ENCODE assay signal across 8 cellular contexts in genomic region chr15:58932791-58933310, GRCh38. TPM values are rescaled to one million over a fixed set of nuclear protein-coding genes. Genes with fewer than 3 reads are reported as not detected.
A peak's percentile ranks its signal among the peaks of the same experiment; 100 is the strongest.
DNase-seq lines count a peak whose midpoint lies in the region; ATAC-seq and TF ChIP-seq lines count a peak whose summit lies in the region.

No MANE protein-coding gene starts in this region.

- no peak for TF ChIP-seq POLR2A in erythroblast (IDR thresholded peaks at IDR 0.05; ENCODE audit: low read length)

- peaks cover 0 to 12% of the 10 kb centered on the region in 2 donors for H3K36me3 ChIP-seq in muscle layer of duodenum (ENCODE audit: control insufficient read depth in 1 of 2, insufficient read depth in 2 of 2, low read length in 2 of 2)

- in situ Hi-C loops in GM13977 (cut with MboI; ENCODE audit: low pct_unique_long_range_greater_than_20kb, low sequenced_read_pairs, unreplicated experiment): no loop called here

- no peak for DNase-seq in AG09309 (ENCODE audit: low read depth)
- DNase-seq in SK-N-DZ (ENCODE audit: low spot score): peak; percentile 27
- peak; percentile 77 to 87 for DNase-seq in erythroblast (lab: John Stamatoyannopoulos, UW)
- no peak for DNase-seq in GM13977 (ENCODE audit: low spot score)
- DNase-seq in NCI-H1436 (lab: John Stamatoyannopoulos, UW): no peak

- no peak for TF ChIP-seq CTCF in AG09309 (IDR thresholded peaks at IDR 0.05; ENCODE audit: control insufficient read depth, insufficient read depth, low read depth, low read length, missing control alignments)
- no peak for TF ChIP-seq CTCF in GM13977 (IDR thresholded peaks at IDR 0.05; ENCODE audit: extremely low read depth, insufficient read depth, missing control alignments)

- peak; percentile 27 for ATAC-seq in GM18861 (IDR thresholded peaks at IDR 0.05; ENCODE audit: unreplicated experiment)
- peak; percentile 28 for ATAC-seq in HG03103 (IDR thresholded peaks at IDR 0.05; ENCODE audit: low read depth, unreplicated experiment)

- H3K4me1 ChIP-seq in muscle layer of duodenum (ENCODE audit: control insufficient read depth in 1 of 2, insufficient read depth in 2 of 2, low read length in 2 of 2): peaks cover 0 to 16% of the 10 kb centered on the region in 2 donors

- no peaks in the 10 kb centered on the region for H3K9me3 ChIP-seq in muscle layer of duodenum (ENCODE audit: control insufficient read depth in 1 of 2, low read length in 2 of 2)

- no peaks in the 10 kb centered on the region for H3K27me3 ChIP-seq in muscle layer of duodenum (ENCODE audit: low read depth, low read length)

- peak overlapping the region; percentile 69 for H3K4me3 ChIP-seq in AG09309 (ENCODE audit: control insufficient read depth, low read depth, low read length)
- H3K4me3 ChIP-seq in muscle layer of duodenum (ENCODE audit: low read depth in 1 of 2, low read length in 2 of 2): peak overlapping the region; percentile 80 to 94

- peak overlapping the region; percentile 94 for H3K27ac ChIP-seq in muscle layer of duodenum (ENCODE audit: low read length)

RNA-seq across cellular contexts. Expression of gene SLTM, which starts 0.6 kb away (rescaled TPM):
- 66.9 and 70.7 TPM in 2 replicates for polyA plus RNA-seq in SK-N-DZ (2014; cell fraction: cytosol; rRNA removed)
- 118 and 133 TPM in 2 replicates for polyA plus RNA-seq in SK-N-DZ (2014; cell fraction: nucleus; rRNA removed)

RNA-seq across cellular contexts. Expression of gene RNF111, which starts 54.6 kb away (rescaled TPM):
- 9.1 and 13.3 TPM in 2 replicates for polyA plus RNA-seq in SK-N-DZ (2014; cell fraction: cytosol; rRNA removed)
- polyA plus RNA-seq in SK-N-DZ (2014; cell fraction: nucleus; rRNA removed): 15.3 and 22.7 TPM in 2 replicates

Comparison
In these comparisons a context has a peak if more than half of its experiments do, and no peak if none do; other contexts are left out.
1. DNase-seq: peak in SK-N-DZ (single experiment) and erythroblast (2 of 2); none in AG09309 (single experiment), GM13977 (single experiment) and NCI-H1436 (single experiment).